13 cellular contexts compared by ENCODE assay signal in the genomic region with DNA sequence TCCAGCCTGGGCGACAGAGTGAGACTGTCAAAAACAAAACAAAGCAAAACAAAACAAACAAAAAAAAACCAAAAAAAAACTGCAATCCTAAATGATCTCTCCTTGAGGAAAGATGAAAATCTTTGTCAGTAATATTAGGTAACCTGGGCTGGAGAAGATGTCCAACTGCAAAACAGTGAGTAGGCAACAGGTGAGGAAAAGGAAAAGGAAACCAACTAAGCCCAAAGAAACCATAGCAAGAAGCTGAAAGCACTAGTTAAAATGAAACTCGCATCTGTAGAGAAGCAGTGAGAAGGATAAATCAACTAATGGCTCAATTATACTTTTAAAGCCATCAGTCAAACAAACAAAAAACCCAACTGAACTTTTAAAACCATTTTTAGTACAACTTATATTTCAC. TPM values are rescaled to one million over a fixed set of nuclear protein-coding genes. Genes with fewer than 3 reads are reported as not detected.
DNase-seq lines count a peak whose midpoint lies in the region; ATAC-seq and TF ChIP-seq lines count a peak whose summit lies in the region.
"Had no signal": no experiment of that assay in that cellular context is flagged by ENCODE, and none has a peak within 500 bp of the region (broad histone marks: within the 10 kb centered on the region; RNA-seq: fewer than 3 reads in every experiment).

No MANE protein-coding gene starts in this region.

- H3K9ac ChIP-seq in KMS-11: peak overlapping the region; percentile 22; the same call in 1 of the 2 replicates

- no peak overlapping the region for H3K4me3 Mint-ChIP-seq in HFFc6
- H3K4me3 Mint-ChIP-seq in activated CD8-positive, alpha-beta T cell treated with anti-CD3 and anti-CD28 coated beads, Interleukin-2, amount 10 ng/mL, durations not matched to agents 7 days and 5 days: no peak overlapping the region

- H3K79me2 ChIP-seq in KMS-11 (ENCODE audit: insufficient read depth, low read depth): no peaks in the 10 kb centered on the region

- H3K4me1 Mint-ChIP-seq in HFFc6 (ENCODE audit: low read depth): no peaks in the 10 kb centered on the region
- peaks cover 12% of the 10 kb centered on the region for H3K4me1 Mint-ChIP-seq in activated CD8-positive, alpha-beta T cell treated with anti-CD3 and anti-CD28 coated beads, Interleukin-2, amount 10 ng/mL, durations not matched to agents 7 days and 5 days (ENCODE audit: low read depth)

- H3K36me3 ChIP-seq in KMS-11 (ENCODE audit: insufficient read depth): no peaks in the 10 kb centered on the region
- H3K36me3 ChIP-seq: BE2C, WERI-Rb-1 had no signal

- peak overlapping the region; percentile 79 for H3K27ac ChIP-seq in KMS-11
- H3K27ac ChIP-seq: WERI-Rb-1 had no signal

- H3K27ac Mint-ChIP-seq in HFFc6: no peak overlapping the region
- no peak overlapping the region for H3K27ac Mint-ChIP-seq in activated CD8-positive, alpha-beta T cell treated with anti-CD3 and anti-CD28 coated beads, Interleukin-2, amount 10 ng/mL, durations not matched to agents 7 days and 5 days

- peaks cover 56% of the 10 kb centered on the region for H3K4me1 ChIP-seq in KMS-11 (ENCODE audit: low read depth, poor library complexity, severe bottlenecking)
- H3K4me1 ChIP-seq: BE2C had no signal

- no peaks in the 10 kb centered on the region for H3K36me3 Mint-ChIP-seq in HFFc6 (ENCODE audit: low read depth)
- no peaks in the 10 kb centered on the region for H3K36me3 Mint-ChIP-seq in activated CD8-positive, alpha-beta T cell treated with anti-CD3 and anti-CD28 coated beads, Interleukin-2, amount 10 ng/mL, durations not matched to agents 7 days and 5 days (ENCODE audit: low read depth)

- ATAC-seq in GM18519 (IDR thresholded peaks at IDR 0.05; ENCODE audit: low FRiP score, unreplicated experiment) (peak; percentile 50), GM21423 (IDR thresholded peaks at IDR 0.05; ENCODE audit: unreplicated experiment) (peak; percentile 76), HG02938 (IDR thresholded peaks at IDR 0.05; ENCODE audit: unreplicated experiment) (peak; percentile 78)
- ATAC-seq in activated CD8-positive, alpha-beta T cell treated with anti-CD3 and anti-CD28 coated beads, Interleukin-2, amount 10 ng/mL, durations not matched to agents 7 days and 5 days: no peak

- no peaks in the 10 kb centered on the region for H3K27me3 ChIP-seq in KMS-11 (ENCODE audit: insufficient read depth, low read depth)
- H3K27me3 ChIP-seq: BE2C had no signal

- no peaks in the 10 kb centered on the region for H3K27me3 Mint-ChIP-seq in HFFc6 (ENCODE audit: insufficient read depth)
- H3K27me3 Mint-ChIP-seq in activated CD8-positive, alpha-beta T cell treated with anti-CD3 and anti-CD28 coated beads, Interleukin-2, amount 10 ng/mL, durations not matched to agents 7 days and 5 days (ENCODE audit: low read depth): no peaks in the 10 kb centered on the region

- no peak for DNase-seq in stimulated activated naive CD4-positive, alpha-beta T cell (lab: John Stamatoyannopoulos, UW)
- no peak for DNase-seq in HFFc6
- no peak for DNase-seq in activated CD8-positive, alpha-beta T cell treated with anti-CD3 and anti-CD28 coated beads, Interleukin-2, amount 10 ng/mL, durations not matched to agents 7 days and 5 days
- DNase-seq in medulla oblongata (ENCODE audit: extremely low spot score): no peak
- DNase-seq: BE2C; NCI-H1694; NCI-H748 treated with DMSO at 0.1 percent for 48 hours; stimulated activated CD8-positive, alpha-beta memory T cell treated with anti-CD3 and anti-CD28 coated beads, Interleukin-4, amount 100 ng/mL, for 48 hours; WERI-Rb-1 had no signal

- no peak for TF ChIP-seq CTCF in KMS-11 (conservative IDR thresholded peaks at IDR 0.05; ENCODE audit: low read depth, low read length)
- TF ChIP-seq CTCF in HFFc6 (IDR thresholded peaks at IDR 0.05): no peak

- H3K4me3 ChIP-seq in KMS-11 (IDR thresholded peaks at IDR 0.05; ENCODE audit: insufficient read depth, low read depth, low read length): no peak overlapping the region

- H3K9me3 Mint-ChIP-seq in HFFc6: no peaks in the 10 kb centered on the region
- H3K9me3 Mint-ChIP-seq in activated CD8-positive, alpha-beta T cell treated with anti-CD3 and anti-CD28 coated beads, Interleukin-2, amount 10 ng/mL, durations not matched to agents 7 days and 5 days (ENCODE audit: insufficient read depth): no peaks in the 10 kb centered on the region

- POLR2A ChIA-PET in activated CD8-positive, alpha-beta T cell treated with anti-CD3 and anti-CD28 coated beads, Interleukin-2, amount 10 ng/mL, durations not matched to agents 7 days and 5 days (lab: Charles Lee): no interaction called here

- peak overlapping the region; percentile 64 for H3K4me2 ChIP-seq in KMS-11

- H2AFZ ChIP-seq in KMS-11 (ENCODE audit: low read depth): no peak overlapping the region

- CTCF ChIA-PET in activated CD8-positive, alpha-beta T cell treated with anti-CD3 and anti-CD28 coated beads, Interleukin-2, amount 10 ng/mL, durations not matched to agents 7 days and 5 days (lab: Charles Lee): no interaction called here

- H4K20me1 ChIP-seq in KMS-11 (ENCODE audit: insufficient read depth): no peaks in the 10 kb centered on the region

RNA-seq across cellular contexts. Expression of a gene that starts 54.2 kb away (rescaled TPM):
- total RNA-seq in HFFc6 (2021; fragmentation: NEBNext Ultra II Directional; extraction: Animal tissue kit (Norgen Biotek cat#: 25700)): 10 to 100 TPM; 10.8 to 13.5 (median 11.9) TPM
- 10 to 100 TPM; 10.9 to 14.2 TPM for total RNA-seq in activated CD8-positive, alpha-beta T cell treated with anti-CD3 and anti-CD28 coated beads, Interleukin-2, amount 10 ng/mL, durations not matched to agents 7 days and 5 days
